ENCODE assay signal across 12 cellular contexts in the genomic region with DNA sequence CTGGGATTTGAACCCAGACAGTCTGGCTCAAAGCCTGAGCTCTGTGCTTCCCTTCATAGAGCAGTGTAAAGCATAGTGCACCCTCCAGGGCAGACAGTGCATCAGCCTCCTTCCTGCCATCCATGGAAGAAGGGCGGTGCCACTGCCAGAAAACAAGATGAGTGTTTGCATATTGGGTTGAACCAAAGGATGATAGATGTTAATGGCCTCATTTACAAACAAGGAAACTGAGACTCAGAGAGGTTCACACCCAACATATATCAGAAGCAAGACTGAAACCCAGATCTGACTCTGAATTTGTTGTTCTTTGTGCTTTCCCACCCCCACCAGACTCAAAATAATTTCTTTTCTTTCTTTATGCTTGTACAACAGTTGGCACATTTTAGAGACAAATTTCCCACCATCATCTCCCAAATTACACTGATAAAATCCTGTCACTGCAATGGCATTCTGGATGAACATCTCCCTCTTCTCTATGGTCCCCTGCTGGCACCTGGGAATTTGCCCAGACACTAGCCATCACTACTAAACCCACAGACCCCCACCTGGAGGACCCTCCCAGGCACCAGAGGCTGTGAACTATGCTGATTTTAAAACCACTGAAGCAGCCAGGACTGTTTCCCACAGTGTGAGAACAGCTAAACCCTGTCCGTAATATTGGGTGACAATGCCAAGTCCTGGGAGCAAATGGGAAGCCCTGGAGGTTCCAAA. TPM values are rescaled to one million over a fixed set of nuclear protein-coding genes. Genes with fewer than 3 reads are reported as not detected.
DNase-seq lines count a peak whose midpoint lies in the region; ATAC-seq and TF ChIP-seq lines count a peak whose summit lies in the region.
"Had no signal": no experiment of that assay in that cellular context is flagged by ENCODE, and none has a peak within 500 bp of the region (broad histone marks: within the 10 kb centered on the region; RNA-seq: fewer than 3 reads in every experiment).

No MANE protein-coding gene starts in this region.

- TF ChIP-seq POLR2A in vagina (IDR thresholded peaks at IDR 0.05) = no peak
- TF ChIP-seq POLR2A in stomach (IDR thresholded peaks at IDR 0.05) = no peak

- TF ChIP-seq CTCF in cardiac muscle cell (IDR thresholded peaks at IDR 0.05; ENCODE audit: low read depth, low read length) = no peak
- TF ChIP-seq CTCF in heart right ventricle (IDR thresholded peaks at IDR 0.05) = no peak
- no peak for TF ChIP-seq CTCF in vagina (IDR thresholded peaks at IDR 0.05)
- no peak for TF ChIP-seq CTCF in stomach (IDR thresholded peaks at IDR 0.05)

- H3K4me1 ChIP-seq in cardiac muscle cell (ENCODE audit: low read depth) (peaks cover 53% of the 10 kb centered on the region), heart right ventricle (peaks cover 6 to 72% (median 50%) of the 10 kb centered on the region in 9 donors), vagina (peaks cover 4% of the 10 kb centered on the region), stomach (peaks cover 6 to 19% (median 14%) of the 10 kb centered on the region in 4 donors)

- TF ChIP-seq EP300 in stomach (IDR thresholded peaks at IDR 0.05) = no peak

- no peak overlapping the region for H3K4me3 Mint-ChIP-seq in stimulated activated naive CD8-positive, alpha-beta T cell treated with anti-CD3 and anti-CD28 coated beads, Interleukin-15, amount 100 ng/mL, for 72 hours
- H3K4me3 Mint-ChIP-seq: brain had no signal

- ATAC-seq in heart right ventricle = no peak
- ATAC-seq in GM21786 (IDR thresholded peaks at IDR 0.05; ENCODE audit: unreplicated experiment) = peak; percentile 63
- ATAC-seq in stimulated activated naive CD8-positive, alpha-beta T cell treated with anti-CD3 and anti-CD28 coated beads, Interleukin-15, amount 100 ng/mL, for 72 hours = peak; percentile 76

- H3K27me3 ChIP-seq in cardiac muscle cell (no peaks in the 10 kb centered on the region), heart right ventricle (no peaks in the 10 kb centered on the region), vagina (no peaks in the 10 kb centered on the region), stomach (no peaks in the 10 kb centered on the region)

- no peak for DNase-seq in cardiac muscle cell (ENCODE audit: low read depth in 1 of 2, low spot score in 1 of 2)
- no peak for DNase-seq in heart right ventricle
- peak; percentile 31 for DNase-seq in NCI-H2029 (lab: John Stamatoyannopoulos, UW)
- DNase-seq in stimulated activated naive CD8-positive, alpha-beta T cell treated with anti-CD3 and anti-CD28 coated beads, Interleukin-15, amount 100 ng/mL, for 72 hours = no peak
- no peak for DNase-seq in vagina (ENCODE audit: extremely low spot score in 2 of 2)
- no peak for DNase-seq in stomach
- DNase-seq in activated effector memory CD4-positive, alpha-beta T cell treated with anti-CD3 and anti-CD28 coated beads, Interleukin-2, amount 50 U/mL, for 16 hours = no peak
- DNase-seq: COR-L47, NCI-H146, T-helper 9 cell had no signal

- H3K4me3 ChIP-seq in cardiac muscle cell = no peak overlapping the region
- no peak overlapping the region for H3K4me3 ChIP-seq in heart right ventricle
- H3K4me3 ChIP-seq in vagina = no peak overlapping the region
- H3K4me3 ChIP-seq in stomach = no peak overlapping the region

- H3K36me3 ChIP-seq in cardiac muscle cell (peaks cover 8% of the 10 kb centered on the region), heart right ventricle (peaks cover 0 to 58% (median 6%) of the 10 kb centered on the region in 9 donors), vagina (no peaks in the 10 kb centered on the region), stomach (no peaks in the 10 kb centered on the region)

- H3K27me3 Mint-ChIP-seq in stimulated activated naive CD8-positive, alpha-beta T cell treated with anti-CD3 and anti-CD28 coated beads, Interleukin-15, amount 100 ng/mL, for 72 hours = no peaks in the 10 kb centered on the region
- H3K27me3 Mint-ChIP-seq: brain had no signal

- intact Hi-C loops in heart right ventricle (cut with DNase I) (no loop called here), vagina (cut with DNase I) (no loop called here), stomach (cut with DNase I; ENCODE audit: low total_unique reads) (no loop called here)

- H3K27ac ChIP-seq in cardiac muscle cell (peak overlapping the region; percentile 100), heart right ventricle (no peak overlapping the region), vagina (no peak overlapping the region), stomach (no peak overlapping the region)

- peaks cover 44% of the 10 kb centered on the region for H3K4me1 Mint-ChIP-seq in stimulated activated naive CD8-positive, alpha-beta T cell treated with anti-CD3 and anti-CD28 coated beads, Interleukin-15, amount 100 ng/mL, for 72 hours

- no peak overlapping the region for H3K27ac Mint-ChIP-seq in stimulated activated naive CD8-positive, alpha-beta T cell treated with anti-CD3 and anti-CD28 coated beads, Interleukin-15, amount 100 ng/mL, for 72 hours
- H3K27ac Mint-ChIP-seq: brain had no signal

- no peaks in the 10 kb centered on the region for H3K9me3 ChIP-seq in cardiac muscle cell (ENCODE audit: low read depth)
- H3K9me3 ChIP-seq in heart right ventricle = no peaks in the 10 kb centered on the region
- H3K9me3 ChIP-seq in vagina = no peaks in the 10 kb centered on the region
- H3K9me3 ChIP-seq in stomach = no peaks in the 10 kb centered on the region

- 85 to 88% methylated on average over 2 of the region's 2 CpGs for WGBS in heart right ventricle, 2 donors
- WGBS in stomach, 5 donors = 80 to 95% (median 87%) methylated on average over 2 of the region's 2 CpGs

- H3K9me3 Mint-ChIP-seq in stimulated activated naive CD8-positive, alpha-beta T cell treated with anti-CD3 and anti-CD28 coated beads, Interleukin-15, amount 100 ng/mL, for 72 hours = no peaks in the 10 kb centered on the region
- H3K9me3 Mint-ChIP-seq: brain had no signal

RNA-seq across cellular contexts. Expression of gene MPZL1, which starts 45.4 kb away (rescaled TPM):
- total RNA-seq in cardiac muscle cell = 65.0 and 107 TPM in 2 replicates
- polyA plus RNA-seq in cardiac muscle cell = 114 and 136 TPM in 2 replicates
- total RNA-seq in heart right ventricle = 10 to 100 TPM; 15.6 to 52.5 (median 25.2) TPM
- 10 to 100 TPM; 12.8 to 24.0 TPM for polyA plus RNA-seq in heart right ventricle
- 69.7 TPM for total RNA-seq in vagina
- total RNA-seq in stomach = 100 to 1,000 TPM in 1 of 5 donors, 10 to 100 TPM in 4; 29.9 to 115 (median 51.9) TPM
- 10 to 100 TPM in 2 of 3 donors, 1 to 10 TPM in 1; 7.2 to 25.0 (median 15.7) TPM for polyA plus RNA-seq in stomach

RNA-seq across cellular contexts. Expression of gene RCSD1, which starts 46.3 kb away (rescaled TPM):
- total RNA-seq in cardiac muscle cell = 317 and 386 TPM in 2 replicates
- 77.3 and 100 TPM in 2 replicates for polyA plus RNA-seq in cardiac muscle cell
- 10 to 100 TPM; 27.9 to 50.2 (median 39.7) TPM for total RNA-seq in heart right ventricle
- 10 to 100 TPM in 1 of 2 donors, 1 to 10 TPM in 1; 9.0 to 13.5 TPM for polyA plus RNA-seq in heart right ventricle
- total RNA-seq in vagina = 11.5 TPM
- total RNA-seq in stomach = 10 to 100 TPM in 4 of 5 donors, 1 to 10 TPM in 1; 8.2 to 29.0 (median 16.2) TPM
- 10 to 100 TPM in 2 of 3 donors, 1 to 10 TPM in 1; 6.0 to 43.7 (median 23.2) TPM for polyA plus RNA-seq in stomach

Comparison
In these comparisons a context has a peak if more than half of its experiments do, and no peak if none do; other contexts are left out.
1. ATAC-seq: peak in GM21786 (single experiment) and stimulated activated naive CD8-positive, alpha-beta T cell treated with anti-CD3 and anti-CD28 coated beads, Interleukin-15, amount 100 ng/mL, for 72 hours (single experiment); none in heart right ventricle (0 of 8).